16 cellular contexts compared by ENCODE assay signal in genomic region chr2:234169676-234170075, GRCh38.
DNase-seq lines count a peak whose midpoint lies in the region; ATAC-seq and TF ChIP-seq lines count a peak whose summit lies in the region.
"Had no signal": no experiment of that assay in that cellular context is flagged by ENCODE, and none has a peak within 500 bp of the region (broad histone marks: within the 10 kb centered on the region; RNA-seq: fewer than 3 reads in every experiment).

No MANE protein-coding gene starts in this region.

- TF ChIP-seq EP300 in SK-N-SH (IDR thresholded peaks at IDR 0.05; ENCODE audit: borderline replicate concordance in 1 of 2, low read depth in 1 of 2, low read length in 1 of 2) = no peak

- H3K9ac ChIP-seq in SK-N-SH = no peak overlapping the region
- H3K9ac ChIP-seq: GM23248 had no signal

- H3K9me3 ChIP-seq in SK-N-SH (no peaks in the 10 kb centered on the region), hepatocyte (ENCODE audit: low read depth) (no peaks in the 10 kb centered on the region)
- H3K9me3 ChIP-seq: SJCRH30 had no signal

- POLR2A ChIA-PET in SK-N-SH (lab: Yijun Ruan, JAX) = no interaction called here

- H4K20me1 ChIP-seq in SK-N-SH (ENCODE audit: insufficient read depth) (no peaks in the 10 kb centered on the region), hepatocyte (ENCODE audit: insufficient read depth, poor library complexity, severe bottlenecking) (no peaks in the 10 kb centered on the region)

- H2AFZ ChIP-seq in SK-N-SH (ENCODE audit: low read depth) (no peak overlapping the region), hepatocyte (no peak overlapping the region)
- H2AFZ ChIP-seq: GM23248 had no signal

- H3K27ac ChIP-seq in SK-N-SH (ENCODE audit: low read depth in 2 of 2, low read length in 1 of 2) (peak overlapping the region; percentile 44 to 48; a peak in 3 of 4 replicates), hepatocyte (peak overlapping the region; percentile 82)
- H3K27ac ChIP-seq: GM23248, RWPE1, SJCRH30 had no signal

- H3K4me3 Mint-ChIP-seq in osteocyte (ENCODE audit: unreplicated experiment) = no peak overlapping the region
- H3K4me3 Mint-ChIP-seq: CD4-positive, CD25-positive, alpha-beta regulatory T cell had no signal

- H3K36me3 ChIP-seq in SK-N-SH (replicated peaks in 1 of 2; ENCODE audit: control insufficient read depth in 1 of 2, insufficient read depth in 2 of 2, low read length in 1 of 2) = no peaks in the 10 kb centered on the region
- no peaks in the 10 kb centered on the region for H3K36me3 ChIP-seq in hepatocyte (replicated peaks; ENCODE audit: insufficient read depth, low read depth)
- H3K36me3 ChIP-seq: SJCRH30 had no signal

- H3K79me2 ChIP-seq in SK-N-SH (ENCODE audit: insufficient read depth) = no peaks in the 10 kb centered on the region
- no peaks in the 10 kb centered on the region for H3K79me2 ChIP-seq in hepatocyte

- no peaks in the 10 kb centered on the region for H3K36me3 Mint-ChIP-seq in osteocyte (ENCODE audit: unreplicated experiment)
- H3K36me3 Mint-ChIP-seq: CD4-positive, CD25-positive, alpha-beta regulatory T cell had no signal

- H3K4me2 ChIP-seq in SK-N-SH (peak overlapping the region; percentile 45), hepatocyte (no peak overlapping the region)

- peaks cover 59% of the 10 kb centered on the region for H3K4me1 Mint-ChIP-seq in osteocyte (ENCODE audit: unreplicated experiment)

- H3K27me3 Mint-ChIP-seq in osteocyte (ENCODE audit: unreplicated experiment) = no peaks in the 10 kb centered on the region

- CTCF ChIA-PET in SK-N-SH (lab: Yijun Ruan, JAX) = no interaction called here

- TF ChIP-seq CTCF in SK-N-SH (IDR thresholded peaks at IDR 0.05) (no peak), hepatocyte (IDR thresholded peaks at IDR 0.05; ENCODE audit: poor library complexity) (no peak), osteocyte (IDR thresholded peaks at IDR 0.05) (no peak)

- H3K4me1 ChIP-seq in SK-N-SH (ENCODE audit: control insufficient read depth in 1 of 2, insufficient read depth in 2 of 2, low read depth in 1 of 2, low read length in 1 of 2) = peaks cover 3 to 12% of the 10 kb centered on the region in 2 experiments; a peak in 3 of 4 replicates
- H3K4me1 ChIP-seq in hepatocyte (ENCODE audit: insufficient read depth) = peaks cover 24% of the 10 kb centered on the region

- peak overlapping the region; percentile 47 for H3K27ac Mint-ChIP-seq in osteocyte (ENCODE audit: unreplicated experiment)
- H3K27ac Mint-ChIP-seq: CD4-positive, CD25-positive, alpha-beta regulatory T cell had no signal

- no peak for ATAC-seq in SK-N-SH treated with all-trans-retinoic acid at 6 μM for 48 hours

- H3K9me3 Mint-ChIP-seq in osteocyte (ENCODE audit: unreplicated experiment) = no peaks in the 10 kb centered on the region
- H3K9me3 Mint-ChIP-seq: CD4-positive, CD25-positive, alpha-beta regulatory T cell had no signal

- no peaks in the 10 kb centered on the region for H3K9me2 ChIP-seq in SK-N-SH
- no peaks in the 10 kb centered on the region for H3K9me2 ChIP-seq in hepatocyte (replicated peaks; ENCODE audit: insufficient read depth)

- H3K27me3 ChIP-seq in SK-N-SH (ENCODE audit: insufficient read depth) (no peaks in the 10 kb centered on the region), hepatocyte (no peaks in the 10 kb centered on the region)
- H3K27me3 ChIP-seq: SJCRH30 had no signal

- DNase-seq in SK-N-SH = no peak
- no peak for DNase-seq in hepatocyte (ENCODE audit: low spot score)
- DNase-seq in osteocyte (ENCODE audit: extremely low spot score, unreplicated experiment) = no peak
- DNase-seq in stimulated activated CD4-positive, alpha-beta T cell treated with anti-CD3 and anti-CD28 coated beads, Interleukin-4, amount 100 ng/mL, for 4 hours = no peak
- DNase-seq in HT-29 (ENCODE audit: low spot score) = no peak
- no peak for DNase-seq in NCI-H1694 (lab: John Stamatoyannopoulos, UW)
- no peak for DNase-seq in NCI-H128 (lab: John Stamatoyannopoulos, UW; ENCODE audit: unreplicated experiment)
- DNase-seq: CD4-positive, CD25-positive, alpha-beta regulatory T cell; DMS79; NCI-H1694 treated with DMSO at 0.1 percent for 48 hours; NCI-H2171; NCI-H446 treated with DMSO at 0.1 percent for 48 hours; SJCRH30 had no signal

- H3K4me3 ChIP-seq in SK-N-SH (ENCODE audit: low read depth in 2 of 2, low read length in 1 of 2) = no peak overlapping the region
- no peak overlapping the region for H3K4me3 ChIP-seq in hepatocyte
- H3K4me3 ChIP-seq: GM23248, SJCRH30 had no signal

- no peak for TF ChIP-seq RAD21 in SK-N-SH (IDR thresholded peaks at IDR 0.05; ENCODE audit: low read length)

- H3F3A ChIP-seq in SK-N-SH (replicated peaks; ENCODE audit: insufficient read depth) = peaks cover 17% of the 10 kb centered on the region

- WGBS in SK-N-SH (ENCODE audit: low lambda C conversion rate) = 100% methylated on average over 1 of the region's 1 CpG
- 96% methylated on average over 1 of the region's 1 CpG for WGBS in hepatocyte (ENCODE audit: low lambda C conversion rate, missing lambda C conversion rate)

TF ChIP-seq in SK-N-SH, 30 proteins besides CTCF, POLR2A, EP300 and RAD21:
- TF ChIP-seq MXI1 (IDR thresholded peaks at IDR 0.05; ENCODE audit: low read depth, low read length) = no peak
- no peak for TF ChIP-seq RXRA (IDR thresholded peaks at IDR 0.05; ENCODE audit: borderline replicate concordance, low read depth)
- TF ChIP-seq CHD2 (IDR thresholded peaks at IDR 0.05; ENCODE audit: low read length, partially characterized antibody) = no peak
- TF ChIP-seq MEF2A (IDR thresholded peaks at IDR 0.05; ENCODE audit: borderline replicate concordance, low read depth) = no peak
- TF ChIP-seq EZH2phosphoT487 (IDR thresholded peaks at IDR 0.05; ENCODE audit: borderline replicate concordance, low read depth) = no peak
- no peak for TF ChIP-seq FOXJ3 (CRISPR knock-in tag; IDR thresholded peaks at IDR 0.05)
- TF ChIP-seq MAX (IDR thresholded peaks at IDR 0.05; ENCODE audit: low read depth) = no peak

TF ChIP-seq in SK-N-SH treated with all-trans-retinoic acid at 6 μM for 48 hours, 23 proteins besides CTCF, POLR2A, EP300 and RAD21:
- TF ChIP-seq ZC3H10 (CRISPR knock-in tag; IDR thresholded peaks at IDR 0.05) (no peak), GLIS3 (CRISPR knock-in tag; IDR thresholded peaks at IDR 0.05) (no peak), TCF4 (CRISPR knock-in tag; IDR thresholded peaks at IDR 0.05; ENCODE audit: borderline replicate concordance) (no peak), ESRRG (CRISPR knock-in tag; IDR thresholded peaks at IDR 0.05) (no peak), ZNF8 (CRISPR knock-in tag; IDR thresholded peaks at IDR 0.05) (no peak), PPARA (CRISPR knock-in tag; IDR thresholded peaks at IDR 0.05; ENCODE audit: borderline replicate concordance) (no peak), OSR1 (CRISPR knock-in tag; IDR thresholded peaks at IDR 0.05) (no peak), CSRNP3 (CRISPR knock-in tag; IDR thresholded peaks at IDR 0.05) (no peak), CREB5 (CRISPR knock-in tag; IDR thresholded peaks at IDR 0.05; ENCODE audit: low read depth) (no peak), ZFP30 (CRISPR knock-in tag; IDR thresholded peaks at IDR 0.05) (no peak)
